Comparison of ENCODE assay signal across 17 cellular contexts in the genomic region with DNA sequence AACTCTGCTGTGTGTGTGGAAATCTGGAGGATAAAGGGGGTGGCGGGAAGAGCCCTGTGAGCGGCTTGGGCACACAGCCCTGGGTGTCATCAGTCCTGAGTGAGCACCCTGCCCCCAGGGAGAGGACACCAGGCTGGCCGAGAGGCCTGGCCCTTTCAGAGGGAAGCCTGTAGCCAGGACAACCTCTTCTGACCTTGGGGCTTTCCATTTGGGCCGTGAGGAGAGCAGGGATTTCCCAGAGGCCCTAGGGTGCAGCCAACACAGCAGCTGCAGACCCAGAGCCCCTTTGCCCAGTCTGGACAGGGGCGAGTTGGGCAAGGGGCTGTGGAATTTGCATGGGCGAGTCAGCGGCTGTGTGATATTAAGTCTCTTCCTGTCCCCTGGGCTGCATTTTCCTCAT.
"Had no signal": no experiment of that assay in that cellular context is flagged by ENCODE, and none has a peak within 500 bp of the region (broad histone marks: within the 10 kb centered on the region; RNA-seq: fewer than 3 reads in every experiment).

No MANE protein-coding gene starts in this region.

- H3K9me3 ChIP-seq: neutrophil, upper lobe of left lung had no signal

- FAIRE-seq: astrocyte, keratinocyte had no signal

- ATAC-seq: activated CD8-positive, alpha-beta memory T cell treated with anti-CD3 and anti-CD28 coated beads, Interleukin-2, amount 10 ng/mL, durations not matched to agents 7 days and 5 days; foreskin keratinocyte; naive thymus-derived CD4-positive, alpha-beta T cell; sciatic nerve; stimulated activated naive CD8-positive, alpha-beta T cell treated with anti-CD3 and anti-CD28 coated beads, Interleukin-15, Interleukin-2, amounts not matched to agents 100 U/mL and 50 U/mL, for 24 hours; T-helper 17 cell; WTC11 had no signal

- H3K27me3 Mint-ChIP-seq: activated CD4-positive, alpha-beta T cell treated with anti-CD3 and anti-CD28 coated beads, Interleukin-2, amount 10 ng/mL, durations not matched to agents 24 days and 14 days; activated CD8-positive, alpha-beta memory T cell treated with anti-CD3 and anti-CD28 coated beads, Interleukin-2, amount 10 ng/mL, durations not matched to agents 7 days and 5 days; activated naive CD8-positive, alpha-beta T cell treated with anti-CD3 and anti-CD28 coated beads, Interleukin-2, amount 10 ng/mL, durations not matched to agents 7 days and 5 days; activated T-cell treated with anti-CD3 and anti-CD28 coated beads, Interleukin-2, amount 50 U/mL, for 24 hours; naive thymus-derived CD4-positive, alpha-beta T cell; T-helper 17 cell had no signal

- H3K4me1 ChIP-seq: foreskin keratinocyte had no signal

- H3K4me3 Mint-ChIP-seq: activated CD4-positive, alpha-beta T cell treated with anti-CD3 and anti-CD28 coated beads, Interleukin-2, amount 10 ng/mL, durations not matched to agents 24 days and 14 days; activated CD8-positive, alpha-beta memory T cell treated with anti-CD3 and anti-CD28 coated beads, Interleukin-2, amount 10 ng/mL, durations not matched to agents 7 days and 5 days; activated naive CD8-positive, alpha-beta T cell treated with anti-CD3 and anti-CD28 coated beads, Interleukin-2, amount 10 ng/mL, durations not matched to agents 7 days and 5 days; activated T-cell treated with anti-CD3 and anti-CD28 coated beads, Interleukin-2, amount 50 U/mL, for 24 hours; naive thymus-derived CD4-positive, alpha-beta T cell; T-helper 17 cell; WTC11 had no signal

- DNase-seq: activated CD4-positive, alpha-beta T cell treated with anti-CD3 and anti-CD28 coated beads, Interleukin-2, amount 10 ng/mL, durations not matched to agents 24 days and 14 days; activated CD8-positive, alpha-beta memory T cell treated with anti-CD3 and anti-CD28 coated beads, Interleukin-2, amount 10 ng/mL, durations not matched to agents 7 days and 5 days; activated effector memory CD4-positive, alpha-beta T cell treated with anti-CD3 and anti-CD28 coated beads, Interleukin-2, amount 50 U/mL, for 16 hours; activated naive CD8-positive, alpha-beta T cell treated with anti-CD3 and anti-CD28 coated beads, Interleukin-2, amount 10 ng/mL, durations not matched to agents 7 days and 5 days; activated T-cell treated with anti-CD3 and anti-CD28 coated beads, Interleukin-2, amount 50 U/mL, for 24 hours; foreskin keratinocyte; midbrain; naive thymus-derived CD4-positive, alpha-beta T cell; stimulated activated CD4-positive, alpha-beta T cell treated with anti-CD3 and anti-CD28 coated beads, Interleukin-12 subunit alpha, Interleukin-12 subunit beta, amount 100 ng/mL, for 4 hours; stimulated activated naive CD8-positive, alpha-beta T cell treated with anti-CD3 and anti-CD28 coated beads, Interleukin-15, Interleukin-2, amounts not matched to agents 100 U/mL and 50 U/mL, for 24 hours; T-helper 17 cell; upper lobe of left lung had no signal

- H3K4me3 ChIP-seq: upper lobe of left lung had no signal

- H3K27ac ChIP-seq: foreskin keratinocyte, neutrophil, upper lobe of left lung had no signal

- H3K4me1 Mint-ChIP-seq: activated CD8-positive, alpha-beta memory T cell treated with anti-CD3 and anti-CD28 coated beads, Interleukin-2, amount 10 ng/mL, durations not matched to agents 7 days and 5 days had no signal

- H3K27ac Mint-ChIP-seq: activated CD4-positive, alpha-beta T cell treated with anti-CD3 and anti-CD28 coated beads, Interleukin-2, amount 10 ng/mL, durations not matched to agents 24 days and 14 days; activated CD8-positive, alpha-beta memory T cell treated with anti-CD3 and anti-CD28 coated beads, Interleukin-2, amount 10 ng/mL, durations not matched to agents 7 days and 5 days; activated T-cell treated with anti-CD3 and anti-CD28 coated beads, Interleukin-2, amount 50 U/mL, for 24 hours; T-helper 17 cell had no signal

- H3K36me3 Mint-ChIP-seq: activated CD8-positive, alpha-beta memory T cell treated with anti-CD3 and anti-CD28 coated beads, Interleukin-2, amount 10 ng/mL, durations not matched to agents 7 days and 5 days; WTC11 had no signal

- H3K27me3 ChIP-seq: foreskin keratinocyte, neutrophil, upper lobe of left lung had no signal

- H3K9me3 Mint-ChIP-seq: activated CD4-positive, alpha-beta T cell treated with anti-CD3 and anti-CD28 coated beads, Interleukin-2, amount 10 ng/mL, durations not matched to agents 24 days and 14 days; activated naive CD8-positive, alpha-beta T cell treated with anti-CD3 and anti-CD28 coated beads, Interleukin-2, amount 10 ng/mL, durations not matched to agents 7 days and 5 days; activated T-cell treated with anti-CD3 and anti-CD28 coated beads, Interleukin-2, amount 50 U/mL, for 24 hours; WTC11 had no signal

- H3K36me3 ChIP-seq: upper lobe of left lung had no signal
